In genomic region chr6:126308367-126308766, GRCh38 we compare ENCODE assay signal across 30 cellular contexts. TPM values are rescaled to one million over a fixed set of nuclear protein-coding genes. Genes with fewer than 3 reads are reported as not detected.
"Had no signal": no experiment of that assay in that cellular context is flagged by ENCODE, and none has a peak within 500 bp of the region (broad histone marks: within the 10 kb centered on the region; RNA-seq: fewer than 3 reads in every experiment).

No MANE protein-coding gene starts in this region.

- H3K9me3 ChIP-seq: gastroesophageal sphincter, heart left ventricle, mucosa of descending colon, neutrophil, right atrium auricular region, sigmoid colon, spleen, suprapubic skin, transverse colon, upper lobe of right lung, uterus had no signal

- DNase-seq: cerebellar nuclear complex; cortex of kidney; dorsolateral prefrontal cortex; effector CD4-positive, alpha-beta T cell; heart left ventricle; mucosa of descending colon; naive B cell; sigmoid colon; spleen; stimulated activated CD4-positive, alpha-beta T cell treated with anti-CD3 and anti-CD28 coated beads, Interleukin-4, amount 100 ng/mL, for 4 hours; stimulated activated naive B cell treated with anti-CD40 and anti-IgM and Interleukin-4, amounts not matched to agents 10 μg/mL and 1 μg/mL and 100 μg/mL, for 72 hours; stimulated activated naive CD8-positive, alpha-beta T cell treated with anti-CD3 and anti-CD28 coated beads, Interleukin-15, amount 100 ng/mL, for 72 hours; transverse colon; upper lobe of right lung had no signal

- H3K36me3 ChIP-seq: gastroesophageal sphincter, heart left ventricle, neutrophil, right atrium auricular region, sigmoid colon, spleen, suprapubic skin, transverse colon, upper lobe of right lung, uterus had no signal

- H3K79me2 ChIP-seq: hepatocyte, parathyroid adenoma had no signal

- H3K9ac ChIP-seq: parathyroid adenoma had no signal

- H3K4me3 Mint-ChIP-seq: memory B cell; naive B cell; natural killer cell treated with Interleukin-12 subunit alpha and Interleukin-12 subunit beta and Interleukin-15 and Interleukin-18, amount 100 ng/mL, for 72 hours; neural crest cell; stimulated activated naive B cell treated with anti-CD40 and anti-IgM and Interleukin-4, amounts not matched to agents 10 μg/mL and 1 μg/mL and 100 μg/mL, for 72 hours; stimulated activated naive CD8-positive, alpha-beta T cell treated with anti-CD3 and anti-CD28 coated beads, Interleukin-15, amount 100 ng/mL, for 72 hours had no signal

- H3K4me1 Mint-ChIP-seq: memory B cell; naive B cell; neural crest cell; stimulated activated naive B cell treated with anti-CD40 and anti-IgM and Interleukin-4, amounts not matched to agents 10 μg/mL and 1 μg/mL and 100 μg/mL, for 72 hours; stimulated activated naive CD8-positive, alpha-beta T cell treated with anti-CD3 and anti-CD28 coated beads, Interleukin-15, amount 100 ng/mL, for 72 hours had no signal

- H3K9me3 Mint-ChIP-seq: memory B cell; naive B cell; natural killer cell treated with Interleukin-12 subunit alpha and Interleukin-12 subunit beta and Interleukin-15 and Interleukin-18, amount 100 ng/mL, for 72 hours; neural crest cell; stimulated activated naive B cell treated with anti-CD40 and anti-IgM and Interleukin-4, amounts not matched to agents 10 μg/mL and 1 μg/mL and 100 μg/mL, for 72 hours; stimulated activated naive CD8-positive, alpha-beta T cell treated with anti-CD3 and anti-CD28 coated beads, Interleukin-15, amount 100 ng/mL, for 72 hours had no signal

- H3K27ac ChIP-seq: dorsolateral prefrontal cortex, epithelial cell of prostate, foreskin keratinocyte, gastroesophageal sphincter, heart left ventricle, hepatocyte, neutrophil, parathyroid adenoma, right atrium auricular region, sigmoid colon, skin epidermis, spleen, suprapubic skin, transverse colon, upper lobe of right lung, uterus had no signal

- H3K36me3 Mint-ChIP-seq: memory B cell; naive B cell; natural killer cell treated with Interleukin-12 subunit alpha and Interleukin-12 subunit beta and Interleukin-15 and Interleukin-18, amount 100 ng/mL, for 72 hours; stimulated activated naive B cell treated with anti-CD40 and anti-IgM and Interleukin-4, amounts not matched to agents 10 μg/mL and 1 μg/mL and 100 μg/mL, for 72 hours had no signal

- ATAC-seq: gastroesophageal sphincter; heart left ventricle; left lobe of liver; mucosa of descending colon; natural killer cell treated with Interleukin-12 subunit alpha and Interleukin-12 subunit beta and Interleukin-15 and Interleukin-18, amount 100 ng/mL, for 72 hours; stimulated activated naive B cell treated with anti-CD40 and anti-IgM and Interleukin-4, amounts not matched to agents 10 μg/mL and 1 μg/mL and 100 μg/mL, for 72 hours; stimulated activated naive CD8-positive, alpha-beta T cell treated with anti-CD3 and anti-CD28 coated beads, Interleukin-15, amount 100 ng/mL, for 72 hours; upper lobe of right lung had no signal

- H3K27me3 Mint-ChIP-seq: memory B cell; natural killer cell treated with Interleukin-12 subunit alpha and Interleukin-12 subunit beta and Interleukin-15 and Interleukin-18, amount 100 ng/mL, for 72 hours; progenitor cell of endocrine pancreas; stimulated activated naive B cell treated with anti-CD40 and anti-IgM and Interleukin-4, amounts not matched to agents 10 μg/mL and 1 μg/mL and 100 μg/mL, for 72 hours; stimulated activated naive CD8-positive, alpha-beta T cell treated with anti-CD3 and anti-CD28 coated beads, Interleukin-15, amount 100 ng/mL, for 72 hours had no signal

- H3K27ac Mint-ChIP-seq: memory B cell; naive B cell; natural killer cell treated with Interleukin-12 subunit alpha and Interleukin-12 subunit beta and Interleukin-15 and Interleukin-18, amount 100 ng/mL, for 72 hours; progenitor cell of endocrine pancreas; stimulated activated naive B cell treated with anti-CD40 and anti-IgM and Interleukin-4, amounts not matched to agents 10 μg/mL and 1 μg/mL and 100 μg/mL, for 72 hours; stimulated activated naive CD8-positive, alpha-beta T cell treated with anti-CD3 and anti-CD28 coated beads, Interleukin-15, amount 100 ng/mL, for 72 hours had no signal

- H3K27me3 ChIP-seq: dorsolateral prefrontal cortex, foreskin keratinocyte, gastroesophageal sphincter, heart left ventricle, hepatocyte, neutrophil, right atrium auricular region, sigmoid colon, spleen, suprapubic skin, transverse colon, upper lobe of right lung, uterus had no signal

- H3K4me3 ChIP-seq: dorsolateral prefrontal cortex, gastroesophageal sphincter, heart left ventricle, hepatocyte, lung, mucosa of descending colon, right atrium auricular region, sigmoid colon, skin epidermis, spleen, suprapubic skin, transverse colon, upper lobe of right lung, uterus had no signal

- H2AFZ ChIP-seq: hepatocyte, parathyroid adenoma had no signal

- H3K4me1 ChIP-seq: foreskin keratinocyte, gastroesophageal sphincter, heart left ventricle, parathyroid adenoma, right atrium auricular region, sigmoid colon, spleen, suprapubic skin, transverse colon, upper lobe of right lung, uterus had no signal

- H3K4me2 ChIP-seq: hepatocyte had no signal

RNA-seq across cellular contexts. Expression of gene CENPW, which starts 31.5 kb away (rescaled TPM):
- total RNA-seq: right atrium auricular region had no signal
